In genomic region chr3:139388077-139388476, GRCh38 we compare ENCODE assay signal across 10 cellular contexts. TPM values are rescaled to one million over a fixed set of nuclear protein-coding genes. Genes with fewer than 3 reads are reported as not detected.
DNase-seq lines count a peak whose midpoint lies in the region; ATAC-seq, FAIRE-seq and TF ChIP-seq lines count a peak whose summit lies in the region.
"Had no signal": no experiment of that assay in that cellular context is flagged by ENCODE, and none has a peak within 500 bp of the region (broad histone marks: within the 10 kb centered on the region; RNA-seq: fewer than 3 reads in every experiment).

No MANE protein-coding gene starts in this region.

- peak overlapping the region; percentile 100 for H3K4me3 ChIP-seq in kidney epithelial cell (ENCODE audit: low read depth, low read length)
- peak overlapping the region; percentile 92 for H3K4me3 ChIP-seq in suprapubic skin

- intact Hi-C loops in activated T-helper 1 cell treated with anti-CD3 and anti-CD28 coated beads, Interleukin-12 subunit alpha, Interleukin-12 subunit beta, Interleukin-2, Interleukin-4 antibody, amounts not matched to agents 30 ng/mL and 10 ng/mL and 1 ng/mL, durations not matched to agents 14 hours and 24 hours and 36 hours (cut with micrococcal nuclease) = loop anchor here (5.0 to 10.0 kb wide), 2 partner anchors 553 to 1201 kb away; partner anchors contain the start of genes ARMC8 and PIK3CB

- DNase-seq in activated T-cell treated with anti-CD3 and anti-CD28 coated beads, Interleukin-2, amount 50 U/mL, for 72 hours = no peak
- no peak for DNase-seq in activated T-cell treated with anti-CD3 and anti-CD28 coated beads, Interleukin-2, amount 50 U/mL, for 1 hour
- no peak for DNase-seq in activated T-helper 1 cell treated with anti-CD3 and anti-CD28 coated beads, Interleukin-12 subunit alpha, Interleukin-12 subunit beta, Interleukin-2, Interleukin-4 antibody, amounts not matched to agents 30 ng/mL and 10 ng/mL and 1 ng/mL, durations not matched to agents 14 hours and 24 hours and 36 hours (ENCODE audit: low spot score)
- DNase-seq in kidney epithelial cell (ENCODE audit: low read depth) (no peak), suprapubic skin (ENCODE audit: low spot score in 2 of 2) (no peak), HTR-8/SVneo (ENCODE audit: insufficient read length, low spot score) (no peak), GM19239 (ENCODE audit: insufficient read length, low spot score) (no peak)
- DNase-seq: SW 1271 had no signal

- 82% methylated on average over 10 of the region's 10 CpGs for WGBS in suprapubic skin

- no peak for TF ChIP-seq CTCF in kidney epithelial cell (IDR thresholded peaks at IDR 0.05; ENCODE audit: insufficient read depth, low read length, poor library complexity, severe bottlenecking)
- TF ChIP-seq CTCF in suprapubic skin (IDR thresholded peaks at IDR 0.05) = no peak

- peak overlapping the region; percentile 85 for H3K4me3 Mint-ChIP-seq in activated T-cell treated with anti-CD3 and anti-CD28 coated beads, Interleukin-2, amount 50 U/mL, for 72 hours
- peak overlapping the region; percentile 74 for H3K4me3 Mint-ChIP-seq in activated T-helper 1 cell treated with anti-CD3 and anti-CD28 coated beads, Interleukin-12 subunit alpha, Interleukin-12 subunit beta, Interleukin-2, Interleukin-4 antibody, amounts not matched to agents 30 ng/mL and 10 ng/mL and 1 ng/mL, durations not matched to agents 14 hours and 24 hours and 36 hours

- H3K27ac Mint-ChIP-seq in activated T-cell treated with anti-CD3 and anti-CD28 coated beads, Interleukin-2, amount 50 U/mL, for 72 hours = peak overlapping the region; percentile 90
- H3K27ac Mint-ChIP-seq in activated T-helper 1 cell treated with anti-CD3 and anti-CD28 coated beads, Interleukin-12 subunit alpha, Interleukin-12 subunit beta, Interleukin-2, Interleukin-4 antibody, amounts not matched to agents 30 ng/mL and 10 ng/mL and 1 ng/mL, durations not matched to agents 14 hours and 24 hours and 36 hours = no peak overlapping the region

- no peak overlapping the region for H3K27ac ChIP-seq in suprapubic skin

- no peak for TF ChIP-seq POLR2A in suprapubic skin (IDR thresholded peaks at IDR 0.05)

- no peaks in the 10 kb centered on the region for H3K27me3 Mint-ChIP-seq in activated T-cell treated with anti-CD3 and anti-CD28 coated beads, Interleukin-2, amount 50 U/mL, for 72 hours (ENCODE audit: low read depth)
- no peaks in the 10 kb centered on the region for H3K27me3 Mint-ChIP-seq in activated T-helper 1 cell treated with anti-CD3 and anti-CD28 coated beads, Interleukin-12 subunit alpha, Interleukin-12 subunit beta, Interleukin-2, Interleukin-4 antibody, amounts not matched to agents 30 ng/mL and 10 ng/mL and 1 ng/mL, durations not matched to agents 14 hours and 24 hours and 36 hours (ENCODE audit: insufficient read depth)

- H3K4me1 ChIP-seq in suprapubic skin = peaks cover 42% of the 10 kb centered on the region

- H3K9me3 ChIP-seq in suprapubic skin = no peaks in the 10 kb centered on the region

- no peak for FAIRE-seq in HTR-8/SVneo (lab: Jason Lieb, UNC)
- no peak for FAIRE-seq in GM19239 (lab: Jason Lieb, UNC)
- FAIRE-seq: urothelium cell line had no signal

- H3K36me3 Mint-ChIP-seq in activated T-cell treated with anti-CD3 and anti-CD28 coated beads, Interleukin-2, amount 50 U/mL, for 72 hours (ENCODE audit: insufficient read depth in 2 of 2) = peaks cover 4% of the 10 kb centered on the region in 2 donors
- H3K36me3 Mint-ChIP-seq in activated T-helper 1 cell treated with anti-CD3 and anti-CD28 coated beads, Interleukin-12 subunit alpha, Interleukin-12 subunit beta, Interleukin-2, Interleukin-4 antibody, amounts not matched to agents 30 ng/mL and 10 ng/mL and 1 ng/mL, durations not matched to agents 14 hours and 24 hours and 36 hours (ENCODE audit: low read depth) = peaks cover 10% of the 10 kb centered on the region

- H3K4me1 Mint-ChIP-seq in activated T-cell treated with anti-CD3 and anti-CD28 coated beads, Interleukin-2, amount 50 U/mL, for 72 hours (ENCODE audit: low read depth) = peaks cover 43% of the 10 kb centered on the region
- H3K4me1 Mint-ChIP-seq in activated T-helper 1 cell treated with anti-CD3 and anti-CD28 coated beads, Interleukin-12 subunit alpha, Interleukin-12 subunit beta, Interleukin-2, Interleukin-4 antibody, amounts not matched to agents 30 ng/mL and 10 ng/mL and 1 ng/mL, durations not matched to agents 14 hours and 24 hours and 36 hours (ENCODE audit: low read depth) = peaks cover 47% of the 10 kb centered on the region

- TF ChIP-seq EP300 in suprapubic skin (IDR thresholded peaks at IDR 0.05) = no peak

- no peak for ATAC-seq in activated T-cell treated with anti-CD3 and anti-CD28 coated beads, Interleukin-2, amount 50 U/mL, for 72 hours (replicated peaks in 1 of 2)
- ATAC-seq in GM21367 (IDR thresholded peaks at IDR 0.05; ENCODE audit: unreplicated experiment) = no peak

- H3K9me3 Mint-ChIP-seq in activated T-cell treated with anti-CD3 and anti-CD28 coated beads, Interleukin-2, amount 50 U/mL, for 72 hours = no peaks in the 10 kb centered on the region
- H3K9me3 Mint-ChIP-seq in activated T-helper 1 cell treated with anti-CD3 and anti-CD28 coated beads, Interleukin-12 subunit alpha, Interleukin-12 subunit beta, Interleukin-2, Interleukin-4 antibody, amounts not matched to agents 30 ng/mL and 10 ng/mL and 1 ng/mL, durations not matched to agents 14 hours and 24 hours and 36 hours = no peaks in the 10 kb centered on the region

- H3K36me3 ChIP-seq in kidney epithelial cell (ENCODE audit: control insufficient read depth, insufficient read depth, low read length) (no peaks in the 10 kb centered on the region), suprapubic skin (no peaks in the 10 kb centered on the region)

- H3K27me3 ChIP-seq in kidney epithelial cell (ENCODE audit: control insufficient read depth, insufficient read depth, low read length) (no peaks in the 10 kb centered on the region), suprapubic skin (no peaks in the 10 kb centered on the region)

RNA-seq across cellular contexts. Expression of gene COPB2, which starts 1.4 kb away (rescaled TPM):
- total RNA-seq in activated T-cell treated with anti-CD3 and anti-CD28 coated beads, Interleukin-2, amount 50 U/mL, for 72 hours = 100 to 1,000 TPM in 1 of 2 donors, 10 to 100 TPM in 1; 85.2 to 105 TPM
- total RNA-seq in activated T-helper 1 cell treated with anti-CD3 and anti-CD28 coated beads, Interleukin-12 subunit alpha, Interleukin-12 subunit beta, Interleukin-2, Interleukin-4 antibody, amounts not matched to agents 30 ng/mL and 10 ng/mL and 1 ng/mL, durations not matched to agents 14 hours and 24 hours and 36 hours = 96.9 and 103 TPM in 2 replicates
- total RNA-seq in kidney epithelial cell (79.0 and 98.1 TPM in 2 replicates), suprapubic skin (10 to 100 TPM; 46.7 to 59.3 (median 51.2) TPM)

RNA-seq across cellular contexts. Expression of gene MRPS22, which starts 44.3 kb away (rescaled TPM):
- 10 to 100 TPM; 61.7 to 67.5 TPM for total RNA-seq in activated T-cell treated with anti-CD3 and anti-CD28 coated beads, Interleukin-2, amount 50 U/mL, for 72 hours
- 48.4 and 54.7 TPM in 2 replicates for total RNA-seq in activated T-helper 1 cell treated with anti-CD3 and anti-CD28 coated beads, Interleukin-12 subunit alpha, Interleukin-12 subunit beta, Interleukin-2, Interleukin-4 antibody, amounts not matched to agents 30 ng/mL and 10 ng/mL and 1 ng/mL, durations not matched to agents 14 hours and 24 hours and 36 hours
- total RNA-seq in kidney epithelial cell = 45.7 and 46.3 TPM in 2 replicates
- 10 to 100 TPM; 44.0 to 51.0 (median 46.8) TPM for total RNA-seq in suprapubic skin
